24 cellular contexts compared by ENCODE assay signal in the genomic region with DNA sequence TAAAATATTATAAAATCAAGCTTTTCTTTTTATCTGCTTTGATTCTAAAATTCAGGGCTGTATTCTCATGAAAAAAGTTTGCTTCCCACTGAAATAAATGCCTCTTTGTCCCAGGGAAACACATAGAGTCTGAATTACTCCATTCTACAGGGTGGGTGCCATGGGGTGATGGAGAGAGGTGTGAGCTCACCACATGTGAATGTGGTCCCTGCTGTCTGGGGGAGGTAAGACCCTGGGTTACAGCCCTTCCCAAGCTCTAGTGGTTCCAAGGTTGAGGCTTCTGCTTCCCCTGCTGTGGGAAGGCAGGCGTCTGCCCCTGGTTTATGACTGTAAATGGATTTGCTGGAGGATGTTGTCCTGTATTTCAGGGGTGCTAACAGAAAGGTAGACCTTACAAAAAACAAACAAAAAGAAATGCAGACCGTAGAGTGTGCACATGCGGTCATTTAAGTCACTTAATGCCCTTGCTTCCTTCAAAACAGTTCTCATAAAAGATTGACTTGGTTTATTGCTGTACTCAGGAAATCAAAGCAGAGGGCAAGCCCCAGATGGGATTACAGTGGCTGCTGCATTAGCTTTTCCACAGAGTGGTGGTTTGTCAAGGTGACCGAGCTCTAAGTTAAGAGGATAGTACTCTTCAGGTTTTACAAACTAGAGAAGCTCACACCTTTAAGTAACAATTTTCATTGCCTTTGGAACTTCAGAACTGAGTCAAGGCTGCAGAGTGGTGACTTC. TPM values are rescaled to one million over a fixed set of nuclear protein-coding genes. Genes with fewer than 3 reads are reported as not detected.
DNase-seq lines count a peak whose midpoint lies in the region; ATAC-seq, FAIRE-seq and TF ChIP-seq lines count a peak whose summit lies in the region.
"Had no signal": no experiment of that assay in that cellular context is flagged by ENCODE, and none has a peak within 500 bp of the region (broad histone marks: within the 10 kb centered on the region; RNA-seq: fewer than 3 reads in every experiment).

No MANE protein-coding gene starts in this region.

- H2AFZ ChIP-seq in endothelial cell of umbilical vein (ENCODE audit: low read depth, low read length) = no peak overlapping the region

- no peaks in the 10 kb centered on the region for H3K9me1 ChIP-seq in endothelial cell of umbilical vein (replicated peaks; ENCODE audit: control insufficient read depth, extremely low read depth, insufficient read depth, low read length)

- TF ChIP-seq CTCF in left ventricle myocardium inferior (IDR thresholded peaks at IDR 0.05; ENCODE audit: borderline replicate concordance) (no peak), endothelial cell of umbilical vein (IDR thresholded peaks at IDR 0.05; ENCODE audit: extremely low read depth in 1 of 2, insufficient read depth in 1 of 2, low read depth in 1 of 2, low read length in 2 of 2) (no peak), tibial nerve (IDR thresholded peaks at IDR 0.05) (no peak), psoas muscle (IDR thresholded peaks at IDR 0.05) (no peak)

- H3K27me3 ChIP-seq in left ventricle myocardium inferior (ENCODE audit: low read depth) (no peaks in the 10 kb centered on the region), endothelial cell of umbilical vein (ENCODE audit: control insufficient read depth in 2 of 2, insufficient read depth in 2 of 2, low read length in 2 of 2) (no peaks in the 10 kb centered on the region), mucosa of rectum (ENCODE audit: control insufficient read depth in 2 of 2, insufficient read depth in 2 of 2, low read length in 2 of 2) (no peaks in the 10 kb centered on the region), tibial nerve (no peaks in the 10 kb centered on the region), psoas muscle (ENCODE audit: insufficient read depth in 3 of 3, low read length in 2 of 3) (no peaks in the 10 kb centered on the region)
- H3K27me3 ChIP-seq: esophagus squamous epithelium, pancreas, Peyer's patch, upper lobe of left lung had no signal

- H3K9ac ChIP-seq in endothelial cell of umbilical vein (replicated peaks; ENCODE audit: extremely low read depth, insufficient read depth, low read length) (no peak overlapping the region), mucosa of rectum (ENCODE audit: low read depth in 1 of 2, low read length in 2 of 2) (peak overlapping the region; percentile 43 to 52)
- H3K9ac ChIP-seq: KMS-11 had no signal

- no peak overlapping the region for H3K4me2 ChIP-seq in endothelial cell of umbilical vein (ENCODE audit: insufficient read depth, low read length)
- H3K4me2 ChIP-seq: KMS-11 had no signal

- no peak overlapping the region for H3K4me3 ChIP-seq in left ventricle myocardium inferior
- no peak overlapping the region for H3K4me3 ChIP-seq in endothelial cell of umbilical vein (replicated peaks in 1 of 3; ENCODE audit: insufficient read depth in 1 of 3, low read depth in 1 of 3, low read length in 3 of 3)
- no peak overlapping the region for H3K4me3 ChIP-seq in mucosa of rectum (ENCODE audit: low read length in 2 of 2)
- no peak overlapping the region for H3K4me3 ChIP-seq in tibial nerve
- H3K4me3 ChIP-seq in psoas muscle = no peak overlapping the region
- H3K4me3 ChIP-seq: esophagus squamous epithelium, pancreas, Peyer's patch, upper lobe of left lung had no signal

- FAIRE-seq in endothelial cell of umbilical vein (lab: Jason Lieb, UNC) = no peak
- FAIRE-seq: bronchial epithelial cell, pancreas, TTC549 had no signal

- CTCF ChIA-PET in endothelial cell of umbilical vein (lab: Charles Lee) = interaction anchor here (1.2 to 1.6 kb wide), 6 partner anchors 12 to 64 kb away, joined by 3 to 7 read pairs (median 4); no protein-coding TSS in a partner anchor

- peak in 1 of 2 donors; percentile 32 for TF ChIP-seq EP300 in tibial nerve (IDR thresholded peaks at IDR 0.05)

- H3K4me1 ChIP-seq in left ventricle myocardium inferior (peaks cover 37% of the 10 kb centered on the region), endothelial cell of umbilical vein (ENCODE audit: control insufficient read depth, extremely low read depth, insufficient read depth, low read length) (peaks cover 27% of the 10 kb centered on the region), mucosa of rectum (ENCODE audit: control insufficient read depth in 2 of 2, insufficient read depth in 2 of 2, low read length in 2 of 2) (peaks cover 16 to 20% of the 10 kb centered on the region in 2 donors), tibial nerve (peaks cover 3 to 78% (median 46%) of the 10 kb centered on the region in 4 donors), psoas muscle (peaks cover 11% of the 10 kb centered on the region)
- H3K4me1 ChIP-seq: pancreas had no signal

- dilution Hi-C loops in endothelial cell of umbilical vein (cut with MboI; ENCODE audit: extremely low pct_ligation_motif_present, low sequenced_read_pairs) = no loop called here

- H3K79me2 ChIP-seq in endothelial cell of umbilical vein (ENCODE audit: control insufficient read depth, insufficient read depth, low read length) = no peaks in the 10 kb centered on the region

- no peaks in the 10 kb centered on the region for H3K9me3 ChIP-seq in left ventricle myocardium inferior (replicated peaks)
- H3K9me3 ChIP-seq in endothelial cell of umbilical vein (replicated peaks; ENCODE audit: control insufficient read depth, insufficient read depth, low read length) = no peaks in the 10 kb centered on the region
- H3K9me3 ChIP-seq in mucosa of rectum (ENCODE audit: control insufficient read depth in 2 of 2, low read length in 2 of 2) = no peaks in the 10 kb centered on the region
- no peaks in the 10 kb centered on the region for H3K9me3 ChIP-seq in tibial nerve
- H3K9me3 ChIP-seq in psoas muscle = no peaks in the 10 kb centered on the region
- H3K9me3 ChIP-seq: esophagus squamous epithelium, pancreas, Peyer's patch, upper lobe of left lung had no signal

- POLR2A ChIA-PET in endothelial cell of umbilical vein (lab: Charles Lee) = no interaction called here

- intact Hi-C loops in left ventricle myocardium inferior (cut with micrococcal nuclease) = no loop called here
- intact Hi-C loops in Right ventricle myocardium inferior (cut with DNase I) = no loop called here
- intact Hi-C loops in endothelial cell of umbilical vein (cut with micrococcal nuclease) = no loop called here
- intact Hi-C loops in psoas muscle (cut with DNase I) = no loop called here

- H3K27ac ChIP-seq in left ventricle myocardium inferior (replicated peaks) = peak overlapping the region; percentile 18
- no peak overlapping the region for H3K27ac ChIP-seq in endothelial cell of umbilical vein (ENCODE audit: insufficient read depth, low read depth, low read length)
- peak overlapping the region; percentile 68 to 74 for H3K27ac ChIP-seq in mucosa of rectum (ENCODE audit: low read depth in 2 of 2, low read length in 2 of 2)
- peak overlapping the region; percentile 52 to 95 (median 75) for H3K27ac ChIP-seq in tibial nerve
- H3K27ac ChIP-seq in psoas muscle = no peak overlapping the region
- H3K27ac ChIP-seq: esophagus squamous epithelium, KMS-11, Peyer's patch had no signal

- H4K20me1 ChIP-seq in endothelial cell of umbilical vein (replicated peaks; ENCODE audit: control insufficient read depth, extremely low read depth, insufficient read depth, low read length) = no peaks in the 10 kb centered on the region

- BruUV-seq in endothelial cell of umbilical vein (replicated peaks; lab: Mats Ljungman, UMichigan) = no TSS peak

- H3K36me3 ChIP-seq in left ventricle myocardium inferior = no peaks in the 10 kb centered on the region
- H3K36me3 ChIP-seq in endothelial cell of umbilical vein (ENCODE audit: control insufficient read depth in 2 of 2, extremely low read depth in 1 of 2, insufficient read depth in 2 of 2, low read length in 2 of 2) = no peaks in the 10 kb centered on the region
- no peaks in the 10 kb centered on the region for H3K36me3 ChIP-seq in mucosa of rectum (ENCODE audit: control insufficient read depth in 2 of 2, insufficient read depth in 2 of 2, low read length in 2 of 2)
- H3K36me3 ChIP-seq in tibial nerve = no peaks in the 10 kb centered on the region
- H3K36me3 ChIP-seq in psoas muscle (ENCODE audit: insufficient read depth in 1 of 2, low read depth in 1 of 2) = no peaks in the 10 kb centered on the region
- H3K36me3 ChIP-seq: pancreas, Peyer's patch, upper lobe of left lung had no signal

- WGBS in tibial nerve, 2 donors = 35 to 41% methylated on average over 4 of the region's 4 CpGs
- 77 to 80% (median 79%) methylated on average over 4 of the region's 4 CpGs for WGBS in psoas muscle, 3 donors

- TF ChIP-seq POLR2A in endothelial cell of umbilical vein (IDR thresholded peaks at IDR 0.05; ENCODE audit: low read depth, low read length) (no peak), tibial nerve (IDR thresholded peaks at IDR 0.05) (no peak)

- DNase-seq in left ventricle myocardium inferior (no peak), Right ventricle myocardium inferior (ENCODE audit: missing footprints) (no peak), endothelial cell of umbilical vein (ENCODE audit: low read depth, low spot score) (peak; percentile 77), tibial nerve (ENCODE audit: low spot score in 2 of 2) (no peak), psoas muscle (no peak), NCI-H748 treated with DMSO at 0.1 percent for 48 hours (lab: John Stamatoyannopoulos, UW) (no peak), A172 (ENCODE audit: low spot score) (no peak)
- DNase-seq: 8988T; activated CD4-positive, alpha-beta memory T cell treated with anti-CD3 and anti-CD28 coated beads, Interleukin-2, amount 10 ng/mL, durations not matched to agents 7 days and 5 days; activated T-cell treated with anti-CD3 and anti-CD28 coated beads, Interleukin-2, amount 50 U/mL, for 48 hours; DMS79; esophagus squamous epithelium; H7; NCI-H1092 treated with DMSO at 0.1 percent for 48 hours; NCI-H774; pancreas; Peyer's patch; stimulated activated naive B cell treated with anti-CD40 and anti-IgM and Interleukin-4, amounts not matched to agents 10 μg/mL and 1 μg/mL and 100 μg/mL, for 72 hours had no signal

- ATAC-seq in Right ventricle myocardium inferior = no peak
- ATAC-seq in psoas muscle = no peak
- ATAC-seq: activated naive CD4-positive, alpha-beta T cell treated with anti-CD3 and anti-CD28 coated beads, Interleukin-2, amount 50 U/mL, for 72 hours; stimulated activated naive B cell treated with anti-CD40 and anti-IgM and Interleukin-4, amounts not matched to agents 10 μg/mL and 1 μg/mL and 100 μg/mL, for 72 hours had no signal

RNA-seq across cellular contexts. Expression of a gene that starts 49.2 kb away (rescaled TPM):
- 56.3 TPM for total RNA-seq in left ventricle myocardium inferior
- total RNA-seq in Right ventricle myocardium inferior = 47.3 TPM
- total RNA-seq in endothelial cell of umbilical vein = 27.6 and 43.2 TPM in 2 replicates
- polyA plus RNA-seq in endothelial cell of umbilical vein = 28.3 and 30.1 TPM in 2 replicates
- 23.3 and 28.3 TPM in 2 replicates for polyA plus RNA-seq in endothelial cell of umbilical vein (2011; cell fraction: cytosol; rRNA removed)
- 32.0 and 33.8 TPM in 2 replicates for polyA plus RNA-seq in endothelial cell of umbilical vein (2011; cell fraction: nucleus; rRNA removed)
- 18.5 and 20.3 TPM in 2 replicates for polyA plus RNA-seq in endothelial cell of umbilical vein (2012)
- 36.8 and 53.0 TPM in 2 replicates for polyA minus RNA-seq in endothelial cell of umbilical vein
- polyA minus RNA-seq in endothelial cell of umbilical vein (2011; cell fraction: cytosol; rRNA and poly(A)+ RNA removed) = 15.8 TPM
- 20.6 and 22.3 TPM in 2 replicates for polyA minus RNA-seq in endothelial cell of umbilical vein (2011; cell fraction: nucleus; rRNA and poly(A)+ RNA removed)
- total RNA-seq in tibial nerve = 10 to 100 TPM; 31.8 to 87.0 (median 49.0) TPM
- total RNA-seq in psoas muscle = 10 to 100 TPM in 2 of 4 donors, 1 to 10 TPM in 2; 6.8 to 24.6 (median 9.9) TPM
- polyA plus RNA-seq in psoas muscle = 1 to 10 TPM; 2.7 to 4.4 (median 4.3) TPM
- total RNA-seq in A172 (2014; rRNA removed; shearing (Covaris generic)) = 26.7 and 32.5 TPM in 2 replicates

Comparison
In these comparisons a context has a peak if more than half of its experiments do, and no peak if none do; other contexts are left out.
1. H3K27ac ChIP-seq: peak in left ventricle myocardium inferior (single experiment), mucosa of rectum (2 of 2) and tibial nerve (4 of 4); none in endothelial cell of umbilical vein (single experiment) and psoas muscle (single experiment).